Comparison of ENCODE assay signal across 10 cellular contexts in genomic region chr16:17471745-17472075, GRCh38. TPM values are rescaled to one million over a fixed set of nuclear protein-coding genes. Genes with fewer than 3 reads are reported as not detected.
DNase-seq lines count a peak whose midpoint lies in the region; ATAC-seq, FAIRE-seq and TF ChIP-seq lines count a peak whose summit lies in the region.
"Had no signal": no experiment of that assay in that cellular context is flagged by ENCODE, and none has a peak within 500 bp of the region (broad histone marks: within the 10 kb centered on the region; RNA-seq: fewer than 3 reads in every experiment).

No MANE protein-coding gene starts in this region.

- FAIRE-seq in HTR-8/SVneo (lab: Jason Lieb, UNC) (no peak), frontal cortex (lab: Jason Lieb, UNC) (no peak)

- H3K27me3 ChIP-seq in ascending aorta, result no peaks in the 10 kb centered on the region
- H3K27me3 ChIP-seq in muscle layer of duodenum (ENCODE audit: low read depth, low read length), result no peaks in the 10 kb centered on the region
- H3K27me3 ChIP-seq: Peyer's patch had no signal

- H3K27me3 Mint-ChIP-seq in activated naive CD4-positive, alpha-beta T cell treated with anti-CD3 and anti-CD28 coated beads, Interleukin-2, amount 50 U/mL, for 24 hours, result no peaks in the 10 kb centered on the region
- H3K27me3 Mint-ChIP-seq in type B pancreatic cell, result peaks cover 39% of the 10 kb centered on the region

- H3K4me1 ChIP-seq in ascending aorta (peaks cover 2 to 18% of the 10 kb centered on the region in 2 donors), muscle layer of duodenum (ENCODE audit: control insufficient read depth in 1 of 2, insufficient read depth in 2 of 2, low read length in 2 of 2) (peaks cover 10 to 24% of the 10 kb centered on the region in 2 donors)

- H3K4me1 Mint-ChIP-seq in activated naive CD4-positive, alpha-beta T cell treated with anti-CD3 and anti-CD28 coated beads, Interleukin-2, amount 50 U/mL, for 24 hours, result peaks cover 48% of the 10 kb centered on the region
- peaks cover 48% of the 10 kb centered on the region for H3K4me1 Mint-ChIP-seq in type B pancreatic cell (ENCODE audit: unreplicated experiment)

- H3K9me3 ChIP-seq in ascending aorta (no peaks in the 10 kb centered on the region), muscle layer of duodenum (ENCODE audit: control insufficient read depth in 1 of 2, low read length in 2 of 2) (no peaks in the 10 kb centered on the region)
- H3K9me3 ChIP-seq: Peyer's patch had no signal

- H3K4me3 ChIP-seq in ascending aorta (peak overlapping the region in 1 of 2 donors; percentile 92), muscle layer of duodenum (ENCODE audit: low read depth in 1 of 2, low read length in 2 of 2) (no peak overlapping the region)

- no peaks in the 10 kb centered on the region for H3K9me3 Mint-ChIP-seq in activated naive CD4-positive, alpha-beta T cell treated with anti-CD3 and anti-CD28 coated beads, Interleukin-2, amount 50 U/mL, for 24 hours
- H3K9me3 Mint-ChIP-seq in type B pancreatic cell, result no peaks in the 10 kb centered on the region
- H3K9me3 Mint-ChIP-seq: activated naive CD4-positive, alpha-beta T cell treated with anti-CD3 and anti-CD28 coated beads, Interleukin-2, amount 50 U/mL, for 72 hours had no signal

- no peak overlapping the region for H3K27ac Mint-ChIP-seq in activated naive CD4-positive, alpha-beta T cell treated with anti-CD3 and anti-CD28 coated beads, Interleukin-2, amount 50 U/mL, for 24 hours
- no peak overlapping the region for H3K27ac Mint-ChIP-seq in type B pancreatic cell

- no peak for DNase-seq in activated naive CD4-positive, alpha-beta T cell treated with anti-CD3 and anti-CD28 coated beads, Interleukin-2, amount 50 U/mL, for 16 hours
- DNase-seq in ascending aorta (ENCODE audit: low spot score in 2 of 2) (no peak), type B pancreatic cell (ENCODE audit: extremely low spot score, unreplicated experiment) (no peak), HTR-8/SVneo (ENCODE audit: insufficient read length, low spot score) (no peak), frontal cortex (ENCODE audit: low spot score in 2 of 2) (no peak)

- intact Hi-C loops in ascending aorta (cut with DNase I), result loop anchor here (2.0 kb wide), 2 partner anchors 67 to 141 kb away; no protein-coding TSS in a partner anchor

- TF ChIP-seq CTCF in ascending aorta (IDR thresholded peaks at IDR 0.05) (no peak), type B pancreatic cell (conservative IDR thresholded peaks at IDR 0.05) (no peak)

- H3K36me3 Mint-ChIP-seq in activated naive CD4-positive, alpha-beta T cell treated with anti-CD3 and anti-CD28 coated beads, Interleukin-2, amount 50 U/mL, for 24 hours, result peaks cover 2% of the 10 kb centered on the region
- H3K36me3 Mint-ChIP-seq in type B pancreatic cell, result no peaks in the 10 kb centered on the region

- no peaks in the 10 kb centered on the region for H3K36me3 ChIP-seq in ascending aorta
- no peaks in the 10 kb centered on the region for H3K36me3 ChIP-seq in muscle layer of duodenum (ENCODE audit: control insufficient read depth in 1 of 2, insufficient read depth in 2 of 2, low read length in 2 of 2)
- H3K36me3 ChIP-seq: Peyer's patch had no signal

- peak overlapping the region; percentile 98 to 99 for H3K27ac ChIP-seq in ascending aorta
- peak overlapping the region; percentile 56 for H3K27ac ChIP-seq in muscle layer of duodenum (ENCODE audit: low read length)

- peak overlapping the region; percentile 79 for H3K4me3 Mint-ChIP-seq in activated naive CD4-positive, alpha-beta T cell treated with anti-CD3 and anti-CD28 coated beads, Interleukin-2, amount 50 U/mL, for 24 hours
- H3K4me3 Mint-ChIP-seq in type B pancreatic cell, result peak overlapping the region; percentile 83

- no peak for ATAC-seq in HG03135 (IDR thresholded peaks at IDR 0.05; ENCODE audit: unreplicated experiment)

RNA-seq across cellular contexts. Expression of gene XYLT1, which starts 0.9 kb away (rescaled TPM):
- 6.7 TPM for total RNA-seq in ascending aorta
- total RNA-seq in type B pancreatic cell (ENCODE audit: low replicate concordance), result 14.3 and 14.9 TPM in 2 replicates
- 28.9 TPM for total RNA-seq in frontal cortex
